ENCODE assay signal across 8 cellular contexts in the genomic region with DNA sequence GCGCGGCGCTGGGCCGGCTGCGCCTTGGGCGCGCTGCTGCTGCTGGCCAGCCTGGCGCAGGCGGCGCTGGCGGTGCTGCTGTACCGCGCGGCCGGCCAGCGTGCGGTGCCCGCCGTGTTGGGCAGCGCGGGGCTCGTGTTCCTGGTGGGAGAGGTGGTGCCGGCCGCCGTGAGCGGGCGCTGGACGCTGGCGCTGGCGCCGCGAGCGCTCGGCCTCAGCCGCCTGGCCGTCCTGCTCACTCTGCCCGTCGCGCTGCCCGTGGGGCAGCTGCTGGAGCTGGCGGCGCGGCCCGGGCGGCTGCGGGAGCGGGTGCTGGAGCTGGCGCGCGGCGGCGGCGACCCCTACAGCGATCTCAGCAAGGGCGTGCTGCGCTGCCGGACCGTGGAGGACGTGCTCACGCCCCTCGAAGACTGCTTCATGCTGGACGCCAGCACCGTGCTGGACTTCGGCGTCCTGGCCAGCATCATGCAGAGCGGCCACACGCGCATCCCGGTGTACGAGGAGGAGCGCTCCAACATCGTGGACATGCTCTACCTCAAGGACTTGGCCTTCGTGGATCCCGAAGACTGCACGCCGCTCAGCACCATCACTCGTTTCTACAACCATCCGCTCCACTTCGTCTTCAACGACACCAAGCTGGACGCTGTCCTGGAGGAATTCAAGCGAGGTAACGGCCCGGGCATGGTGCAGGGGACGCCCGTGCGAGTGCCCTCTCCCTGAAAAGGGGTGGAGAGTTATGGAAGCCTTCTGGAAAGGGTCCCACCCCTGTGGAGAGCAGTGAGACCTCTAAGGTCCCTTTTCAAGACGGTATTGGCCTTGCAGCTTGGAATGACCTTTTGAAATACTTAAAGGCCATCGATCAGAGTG.
A peak's percentile ranks its signal among the peaks of the same experiment; 100 is the strongest.
DNase-seq lines count a peak whose midpoint lies in the region; ATAC-seq lines count a peak whose summit lies in the region.

No MANE protein-coding gene starts in this region.

- DNase-seq in ELR (ENCODE audit: low read depth) (peak; percentile 42), NCI-H446 treated with DMSO at 0.1 percent for 48 hours (lab: John Stamatoyannopoulos, UW) (no peak), putamen (ENCODE audit: low spot score) (no peak)
- DNase-seq in activated CD8-positive, alpha-beta memory T cell treated with anti-CD3 and anti-CD28 coated beads, Interleukin-2, amount 50 U/mL, for 4 hours: peak; percentile 18
- no peak for DNase-seq in stimulated activated naive CD8-positive, alpha-beta T cell treated with anti-CD3 and anti-CD28 coated beads, Interleukin-15, amount 100 ng/mL, for 72 hours

- H3K9me3 ChIP-seq in iPS-18a (ENCODE audit: control insufficient read depth, low read depth, low read length): no peaks in the 10 kb centered on the region

- H3K9me3 Mint-ChIP-seq in stimulated activated naive CD8-positive, alpha-beta T cell treated with anti-CD3 and anti-CD28 coated beads, Interleukin-15, amount 100 ng/mL, for 72 hours: no peaks in the 10 kb centered on the region

- H3K36me3 ChIP-seq in iPS-18a (ENCODE audit: control insufficient read depth, low read depth, low read length): peaks cover 9% of the 10 kb centered on the region

- peak overlapping the region; percentile 71 for H3K4me3 ChIP-seq in iPS-18a (ENCODE audit: low read length)

- peaks cover 8% of the 10 kb centered on the region for H3K27me3 ChIP-seq in iPS-18a (ENCODE audit: control insufficient read depth, insufficient read depth, low read length)

- H3K27me3 Mint-ChIP-seq in stimulated activated naive CD8-positive, alpha-beta T cell treated with anti-CD3 and anti-CD28 coated beads, Interleukin-15, amount 100 ng/mL, for 72 hours: no peaks in the 10 kb centered on the region

- H3K27ac Mint-ChIP-seq in stimulated activated naive CD8-positive, alpha-beta T cell treated with anti-CD3 and anti-CD28 coated beads, Interleukin-15, amount 100 ng/mL, for 72 hours: no peak overlapping the region

- ATAC-seq in HG03097 (IDR thresholded peaks at IDR 0.05; ENCODE audit: low FRiP score, unreplicated experiment) (peak; percentile 30), HG03354 (IDR thresholded peaks at IDR 0.05; ENCODE audit: poor library complexity, severe bottlenecking, unreplicated experiment) (no peak)
- ATAC-seq in stimulated activated naive CD8-positive, alpha-beta T cell treated with anti-CD3 and anti-CD28 coated beads, Interleukin-15, amount 100 ng/mL, for 72 hours: no peak

- H3K4me3 Mint-ChIP-seq in stimulated activated naive CD8-positive, alpha-beta T cell treated with anti-CD3 and anti-CD28 coated beads, Interleukin-15, amount 100 ng/mL, for 72 hours: peak overlapping the region; percentile 82 to 83

- H3K4me1 Mint-ChIP-seq in stimulated activated naive CD8-positive, alpha-beta T cell treated with anti-CD3 and anti-CD28 coated beads, Interleukin-15, amount 100 ng/mL, for 72 hours: peaks cover 62% of the 10 kb centered on the region

- H3K27ac ChIP-seq in iPS-18a (ENCODE audit: low read length): no peak overlapping the region

- H3K9ac ChIP-seq in iPS-18a (ENCODE audit: low read length): no peak overlapping the region

- peaks cover 7% of the 10 kb centered on the region for H3K4me1 ChIP-seq in iPS-18a (ENCODE audit: control insufficient read depth, low read depth, low read length)

Comparison
In these comparisons a context has a peak if more than half of its experiments do, and no peak if none do; other contexts are left out.
1. DNase-seq: peak in ELR (single experiment) and activated CD8-positive, alpha-beta memory T cell treated with anti-CD3 and anti-CD28 coated beads, Interleukin-2, amount 50 U/mL, for 4 hours (single experiment); none in stimulated activated naive CD8-positive, alpha-beta T cell treated with anti-CD3 and anti-CD28 coated beads, Interleukin-15, amount 100 ng/mL, for 72 hours (0 of 2), NCI-H446 treated with DMSO at 0.1 percent for 48 hours (single experiment) and putamen (single experiment).